In genomic region chr12:98490491-98491453, GRCh38 we compare ENCODE assay signal across 8 cellular contexts. TPM values are rescaled to one million over a fixed set of nuclear protein-coding genes. Genes with fewer than 3 reads are reported as not detected.
DNase-seq lines count a peak whose midpoint lies in the region; ATAC-seq, FAIRE-seq and TF ChIP-seq lines count a peak whose summit lies in the region.

No MANE protein-coding gene starts in this region.

- H3K27me3 ChIP-seq in H7 (ENCODE audit: control insufficient read depth, insufficient read depth, low read length) (no peaks in the 10 kb centered on the region), gastroesophageal sphincter (no peaks in the 10 kb centered on the region)

- H3K4me3 ChIP-seq in H7 (ENCODE audit: insufficient read depth, low read depth, low read length) (no peak overlapping the region), gastroesophageal sphincter (no peak overlapping the region)

- TF ChIP-seq POLR2A in Raji (IDR thresholded peaks at IDR 0.05; ENCODE audit: insufficient read depth, low read depth, low read length) (peak; percentile 35; the same call in 1 of the 2 replicates), gastroesophageal sphincter (IDR thresholded peaks at IDR 0.05) (no peak)

- peak; percentile 73 for DNase-seq in H7
- DNase-seq in M059J (ENCODE audit: low read depth) = peak; percentile 82
- peak; percentile 85 for DNase-seq in activated naive CD4-positive, alpha-beta T cell treated with Interleukin-2 at 50 U/mL for 16 hours
- peak in 53 of 56 donors; percentile 12 to 93 (median 75) for DNase-seq in nucleus accumbens (lab: John Stamatoyannopoulos, UW)

- 11 to 19% methylated on average over 12 to 14 of the region's 14 CpGs for WGBS in gastroesophageal sphincter (ENCODE audit: low coverage in 1 of 2), 2 donors

- no peak for TF ChIP-seq EP300 in gastroesophageal sphincter (IDR thresholded peaks at IDR 0.05)

- FAIRE-seq in G401.6 (lab: Jason Lieb, UNC) = peak; percentile 98

- ATAC-seq in gastroesophageal sphincter = peak; percentile 93

- H3K36me3 ChIP-seq in H7 (replicated peaks; ENCODE audit: control insufficient read depth, insufficient read depth, low read length) (no peaks in the 10 kb centered on the region), gastroesophageal sphincter (no peaks in the 10 kb centered on the region)

- peak; percentile 68 to 91 (median 89) for TF ChIP-seq CTCF in gastroesophageal sphincter (IDR thresholded peaks at IDR 0.05)

- H3K9me3 ChIP-seq in gastroesophageal sphincter = no peaks in the 10 kb centered on the region

- H3K4me1 ChIP-seq in gastroesophageal sphincter = peaks cover 2 to 12% (median 7%) of the 10 kb centered on the region in 3 donors

- peak overlapping the region in 3 of 4 donors; percentile 50 to 74 (median 72) for H3K27ac ChIP-seq in gastroesophageal sphincter
- H3K27ac ChIP-seq in temporal lobe (ENCODE audit: low read depth, low read length) = peak overlapping the region; percentile 64

RNA-seq across cellular contexts. Expression of gene TMPO, which starts 24.6 kb away (rescaled TPM):
- 223 and 268 TPM in 2 replicates for total RNA-seq in H7 (2014; rRNA removed; shearing (Covaris generic))
- total RNA-seq in M059J (2014; rRNA removed; shearing (Covaris generic)) = 133 and 194 TPM in 2 replicates
- total RNA-seq in gastroesophageal sphincter (10 to 100 TPM; 42.3 to 56.7 (median 53.7) TPM), temporal lobe (105 TPM)
